ENCODE assay signal across 8 cellular contexts in genomic region chr16:54285414-54286066, GRCh38. TPM values are rescaled to one million over a fixed set of nuclear protein-coding genes. Genes with fewer than 3 reads are reported as not detected.
DNase-seq lines count a peak whose midpoint lies in the region; ATAC-seq, FAIRE-seq and TF ChIP-seq lines count a peak whose summit lies in the region.

No MANE protein-coding gene starts in this region.

- TF ChIP-seq CTCF in BJ (IDR thresholded peaks at IDR 0.05; ENCODE audit: insufficient read depth, low read depth, low read length) (peak; percentile 22; the same call in 1 of the 2 replicates), KMS-11 (conservative IDR thresholded peaks at IDR 0.05; ENCODE audit: low read depth, low read length) (no peak), astrocyte of the spinal cord (IDR thresholded peaks at IDR 0.05; ENCODE audit: low read depth, low read length) (peak; percentile 22), HepG2 (CRISPR knock-in tag; IDR thresholded peaks at IDR 0.05) (peak; percentile 71)

- intact Hi-C loops in HepG2 (cut with micrococcal nuclease; ENCODE audit: unreplicated experiment) = loop anchor here (2.0 to 10.0 kb wide), 6 partner anchors 111 to 741 kb away; no protein-coding TSS in a partner anchor

- H3K4me1 ChIP-seq in KMS-11 (ENCODE audit: low read depth, poor library complexity, severe bottlenecking) = no peaks in the 10 kb centered on the region
- peaks cover 16% of the 10 kb centered on the region for H3K4me1 ChIP-seq in HepG2 (ENCODE audit: insufficient read depth, low read length)

- H2AFZ ChIP-seq in KMS-11 (ENCODE audit: low read depth) = peak overlapping the region; percentile 67
- no peak overlapping the region for H2AFZ ChIP-seq in HepG2 (ENCODE audit: low read length)

- no peak for TF ChIP-seq POLR2A in HepG2 (IDR thresholded peaks at IDR 0.05; ENCODE audit: insufficient read depth in 1 of 2, low read depth in 2 of 2, low read length in 2 of 2)

- BruUV-seq in HepG2 (replicated peaks; lab: Mats Ljungman, UMichigan) = no TSS peak

- WGBS in HepG2 (ENCODE audit: low lambda C conversion rate) = 2% methylated on average over 48 of the region's 74 CpGs

- peak overlapping the region; percentile 87 for H3K4me3 ChIP-seq in BJ (ENCODE audit: low read depth, low read length)
- no peak overlapping the region for H3K4me3 ChIP-seq in KMS-11 (IDR thresholded peaks at IDR 0.05; ENCODE audit: insufficient read depth, low read depth, low read length)
- peak overlapping the region; percentile 64 for H3K4me3 ChIP-seq in astrocyte of the spinal cord (ENCODE audit: low read depth, low read length)
- peak overlapping the region; percentile 87 to 98 (median 88) for H3K4me3 ChIP-seq in HepG2 (replicated peaks in 1 of 3; ENCODE audit: insufficient read depth in 1 of 3, low read depth in 2 of 3, low read length in 3 of 3)

- peak overlapping the region; percentile 59; the same call in 1 of the 2 replicates for H3K9ac ChIP-seq in KMS-11
- peak overlapping the region; percentile 81 for H3K9ac ChIP-seq in HepG2 (ENCODE audit: insufficient read depth, low read depth, low read length)

- CTCF ChIA-PET in BJ (lab: Yijun Ruan, JAX) = interaction anchor here (0.6 to 1.3 kb wide), 6 partner anchors 10 to 765 kb away, joined by 3 to 4 read pairs (median 3); no protein-coding TSS in a partner anchor
- CTCF ChIA-PET in HepG2 (lab: Yijun Ruan, JAX; ENCODE audit: low intra/inter-chr PET ratio, low total read pairs) = no interaction called here

- POLR2A ChIA-PET in BJ (lab: Charles Lee) = no interaction called here
- POLR2A ChIA-PET in HepG2 (lab: Yijun Ruan, JAX) = interaction anchor here (0.7 to 3.1 kb wide), 13 partner anchors 15 to 850 kb away, joined by 3 to 16 read pairs (median 4); no protein-coding TSS in a partner anchor

- H3K36me3 ChIP-seq in BJ (ENCODE audit: control insufficient read depth, insufficient read depth, low read length) = no peaks in the 10 kb centered on the region; the same call in 1 of the 2 replicates
- H3K36me3 ChIP-seq in KMS-11 (ENCODE audit: insufficient read depth) = no peaks in the 10 kb centered on the region
- peaks cover 1 to 3% of the 10 kb centered on the region in 2 experiments; a peak in 3 of 5 replicates for H3K36me3 ChIP-seq in HepG2 (replicated peaks in 1 of 2; ENCODE audit: control insufficient read depth in 1 of 2, insufficient read depth in 2 of 2, low read length in 2 of 2)

- TF ChIP-seq EP300 in HepG2 (IDR thresholded peaks at IDR 0.05; ENCODE audit: low read depth in 2 of 2, low read length in 2 of 2) = no peak
- no peak for TF ChIP-seq EP300 in HepG2 (CRISPR knock-in tag; IDR thresholded peaks at IDR 0.05; ENCODE audit: borderline replicate concordance)

- H3K4me2 ChIP-seq in KMS-11 (peak overlapping the region; percentile 33; the same call in 1 of the 2 replicates), HepG2 (ENCODE audit: low read depth, low read length) (peak overlapping the region; percentile 84)

- H3K79me2 ChIP-seq in KMS-11 (ENCODE audit: insufficient read depth, low read depth) (no peaks in the 10 kb centered on the region), HepG2 (ENCODE audit: insufficient read depth, low read length) (peaks cover 19% of the 10 kb centered on the region)

- no peak for FAIRE-seq in HepG2 (lab: Jason Lieb, UNC)

- peak overlapping the region; percentile 64 for H3K27ac ChIP-seq in KMS-11
- H3K27ac ChIP-seq in HepG2 (ENCODE audit: extremely low read length, insufficient read depth, low read length) = peak overlapping the region; percentile 91

- H4K20me1 ChIP-seq in KMS-11 (ENCODE audit: insufficient read depth) (no peaks in the 10 kb centered on the region), HepG2 (ENCODE audit: insufficient read depth, low read length) (no peaks in the 10 kb centered on the region)

- ATAC-seq in HepG2 (peak; percentile 41), GM19351 (IDR thresholded peaks at IDR 0.05; ENCODE audit: unreplicated experiment) (no peak), GM21447 (IDR thresholded peaks at IDR 0.05; ENCODE audit: unreplicated experiment) (no peak), HG03354 (IDR thresholded peaks at IDR 0.05; ENCODE audit: poor library complexity, severe bottlenecking, unreplicated experiment) (no peak)

- TF ChIP-seq RAD21 in HepG2 (CRISPR knock-in tag; IDR thresholded peaks at IDR 0.05) = peak; percentile 35

- DNase-seq in BJ (ENCODE audit: low read depth) (no peak), astrocyte of the spinal cord (ENCODE audit: low read depth, low spot score) (peak; percentile 52), HepG2 (ENCODE audit: low spot score) (peak; percentile 38), HuH-7.5 (ENCODE audit: low spot score) (no peak)

- no peaks in the 10 kb centered on the region for H3K9me3 ChIP-seq in HepG2 (ENCODE audit: low read length)

- H3K27me3 ChIP-seq in BJ (ENCODE audit: control insufficient read depth, insufficient read depth, low read length) (no peaks in the 10 kb centered on the region), KMS-11 (ENCODE audit: insufficient read depth, low read depth) (no peaks in the 10 kb centered on the region), HepG2 (ENCODE audit: control insufficient read depth in 1 of 2, insufficient read depth in 2 of 2, low read length in 2 of 2) (no peaks in the 10 kb centered on the region)

- in situ Hi-C loops in astrocyte of the spinal cord (cut with HindIII; ENCODE audit: low sequenced_read_pairs) = loop anchor here (25.0 kb wide), 1 partner anchor 652 kb away; the partner anchor contains the start of gene IRX5
- in situ Hi-C loops in HepG2 (cut with HindIII; ENCODE audit: extremely low pct_ligation_motif_present, low pct_unique_long_range_greater_than_20kb) = loop anchor here (10.0 kb wide), 1 partner anchor 511 kb away; no protein-coding TSS in a partner anchor

TF ChIP-seq in HepG2, 621 proteins besides CTCF, POLR2A, EP300 and RAD21 (continues in another document):
- TF ChIP-seq, protein P1, sequence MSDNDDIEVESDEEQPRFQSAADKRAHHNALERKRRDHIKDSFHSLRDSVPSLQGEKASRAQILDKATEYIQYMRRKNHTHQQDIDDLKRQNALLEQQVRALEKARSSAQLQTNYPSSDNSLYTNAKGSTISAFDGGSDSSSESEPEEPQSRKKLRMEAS (IDR thresholded peaks at IDR 0.05) = peak; percentile 72
- TF ChIP-seq ZNF83 (CRISPR knock-in tag; IDR thresholded peaks at IDR 0.05; ENCODE audit: borderline replicate concordance) = 0 out of 2 replicates have a peak, but pooled peaks have one; percentile 54
- TF ChIP-seq ZNF101 (CRISPR knock-in tag; IDR thresholded peaks at IDR 0.05; ENCODE audit: borderline replicate concordance, low read depth) = peak; percentile 35; the same call in 1 of the 2 replicates
- no peak for TF ChIP-seq ZNF441 (CRISPR knock-in tag; IDR thresholded peaks at IDR 0.05; ENCODE audit: borderline replicate concordance)
- peak; percentile 25 for TF ChIP-seq XRCC5 (optimal IDR thresholded peaks at IDR 0.05; ENCODE audit: low read length)
- TF ChIP-seq ZNF790 (CRISPR knock-in tag; IDR thresholded peaks at IDR 0.05; ENCODE audit: borderline replicate concordance) = no peak
- TF ChIP-seq ZNF329 (CRISPR knock-in tag; IDR thresholded peaks at IDR 0.05; ENCODE audit: low read depth) = 0 out of 2 replicates have a peak, but pooled peaks have one; percentile 66
- TF ChIP-seq, protein P2, sequence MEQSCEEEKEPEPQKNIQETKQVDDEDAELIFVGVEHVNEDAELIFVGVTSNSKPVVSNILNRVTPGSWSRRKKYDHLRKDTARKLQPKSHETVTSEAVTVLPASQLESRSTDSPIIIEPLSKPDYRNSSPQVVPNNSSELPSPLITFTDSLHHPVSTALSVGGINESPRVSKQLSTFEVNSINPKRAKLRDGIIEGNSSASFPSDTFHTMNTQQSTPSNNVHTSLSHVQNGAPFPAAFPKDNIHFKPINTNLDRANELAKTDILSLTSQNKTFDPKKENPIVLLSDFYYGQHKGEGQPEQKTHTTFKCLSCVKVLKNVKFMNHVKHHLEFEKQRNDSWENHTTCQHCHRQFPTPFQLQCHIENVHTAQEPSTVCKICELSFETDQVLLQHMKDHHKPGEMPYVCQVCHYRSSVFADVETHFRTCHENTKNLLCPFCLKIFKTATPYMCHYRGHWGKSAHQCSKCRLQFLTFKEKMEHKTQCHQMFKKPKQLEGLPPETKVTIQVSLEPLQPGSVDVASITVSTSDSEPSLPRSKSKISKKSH (CRISPR knock-in tag; IDR thresholded peaks at IDR 0.05; ENCODE audit: borderline replicate concordance) = peak; percentile 71; the same call in 1 of the 2 replicates
- no peak for TF ChIP-seq ZMAT5 (CRISPR knock-in tag; IDR thresholded peaks at IDR 0.05; ENCODE audit: borderline replicate concordance, low read depth)

RNA-seq across cellular contexts. Expression of gene IRX3, which starts 1.0 kb away (rescaled TPM):
- polyA plus RNA-seq in BJ (2011; rRNA removed) (2.2 and 2.3 TPM in 2 replicates), HepG2 (2011; rRNA removed) (9.2 and 11.5 TPM in 2 replicates)
- polyA minus RNA-seq in BJ (2011; rRNA and poly(A)+ RNA removed) = 1.1 and 1.4 TPM in 2 replicates
- 10.0 and 16.4 TPM in 2 replicates for total RNA-seq in HepG2 (2016; rRNA removed; fragmentation: Illumina TruSeq; extraction: Trizol)
- 6.5 and 10.3 TPM in 2 replicates for total RNA-seq in HepG2 (2016; cell fraction: cytosol; rRNA removed; fragmentation: Illumina TruSeq; extraction: Trizol; ENCODE audit: low read depth)
- 9.4 and 16.4 TPM in 2 replicates for total RNA-seq in HepG2 (2016; cell fraction: insoluble cytoplasmic fraction; rRNA removed; fragmentation: Illumina TruSeq; extraction: Trizol)
- 11.6 and 16.3 TPM in 2 replicates for total RNA-seq in HepG2 (2016; cell fraction: membrane; rRNA removed; fragmentation: Illumina TruSeq; extraction: Trizol)
- total RNA-seq in HepG2 (2016; cell fraction: nucleus; rRNA removed; fragmentation: Illumina TruSeq; extraction: Trizol) = 7.9 TPM in 2 replicates
- 8.9 and 15.1 TPM in 2 replicates for polyA plus RNA-seq in HepG2 (2011; cell fraction: cytosol; rRNA removed)
- polyA plus RNA-seq in HepG2 (2011; cell fraction: nucleus; rRNA removed) = 24.5 and 27.5 TPM in 2 replicates
- polyA plus RNA-seq in HepG2 (2012) = 17.0 and 17.3 TPM in 2 replicates
- polyA plus RNA-seq in HepG2 (2016; cell fraction: cytosol; fragmentation: Illumina TruSeq; extraction: Trizol; ENCODE audit: low read depth) = 8.2 and 10.6 TPM in 2 replicates
- polyA plus RNA-seq in HepG2 (2016; cell fraction: insoluble cytoplasmic fraction; fragmentation: Illumina TruSeq; extraction: Trizol; ENCODE audit: low read depth) = 24.9 and 27.8 TPM in 2 replicates
- polyA plus RNA-seq in HepG2 (2016; cell fraction: membrane; fragmentation: Illumina TruSeq; extraction: Trizol; ENCODE audit: low read depth) = 13.8 and 17.4 TPM in 2 replicates
- polyA plus RNA-seq in HepG2 (2016; cell fraction: nucleus; fragmentation: Illumina TruSeq; extraction: Trizol; ENCODE audit: insufficient read depth, low read depth) = 19.5 and 21.3 TPM in 2 replicates
- 3.2 and 12.8 TPM in 2 replicates for polyA minus RNA-seq in HepG2 (2011; rRNA and poly(A)+ RNA removed; ENCODE audit: low replicate concordance)
- polyA minus RNA-seq in HepG2 (2011; cell fraction: cytosol; rRNA and poly(A)+ RNA removed) = 11.8 and 14.5 TPM in 2 replicates
- 11.8 and 12.5 TPM in 2 replicates for polyA minus RNA-seq in HepG2 (2011; cell fraction: nucleus; rRNA and poly(A)+ RNA removed)

Comparison
In these comparisons a context has a peak if more than half of its experiments do, and no peak if none do; other contexts are left out.
1. DNase-seq: peak in astrocyte of the spinal cord (single experiment) and HepG2 (single experiment); none in BJ (single experiment) and HuH-7.5 (single experiment).